8 cellular contexts compared by ENCODE assay signal in the genomic region with DNA sequence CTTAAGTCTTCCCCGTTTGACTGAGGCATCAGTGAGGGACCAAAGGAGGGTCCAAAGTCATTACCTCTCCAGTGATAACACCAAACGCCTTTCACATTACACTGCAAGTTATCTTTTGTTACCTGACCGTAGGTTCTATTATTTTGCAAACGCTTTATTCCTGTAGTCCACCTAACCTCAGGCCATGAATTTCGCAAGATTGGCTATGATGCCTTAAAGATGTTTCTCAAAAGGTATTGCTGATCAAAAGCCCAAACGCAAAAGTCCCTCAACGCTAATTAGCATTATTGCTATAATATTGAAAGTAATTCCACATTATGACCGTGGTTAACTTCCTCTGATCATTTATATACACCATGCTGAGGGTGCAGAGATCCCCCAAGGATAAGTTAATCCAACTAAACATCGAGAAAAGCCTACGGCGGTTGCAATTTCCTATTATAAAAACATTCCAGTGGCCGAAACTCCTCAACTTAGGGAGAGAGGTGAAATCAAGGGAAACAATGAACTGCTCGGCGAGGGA. TPM values are rescaled to one million over a fixed set of nuclear protein-coding genes. Genes with fewer than 3 reads are reported as not detected.
A peak's percentile ranks its signal among the peaks of the same experiment; 100 is the strongest.
DNase-seq lines count a peak whose midpoint lies in the region; ATAC-seq and TF ChIP-seq lines count a peak whose summit lies in the region.

No MANE protein-coding gene starts in this region.

- H3K4me1 ChIP-seq in thymus (ENCODE audit: control insufficient read depth, insufficient read depth, low read length), result peaks cover 11% of the 10 kb centered on the region

- DNase-seq in AG09309 (ENCODE audit: low read depth) (no peak), H7 (peak; percentile 38), activated B cell treated with CpG ODN at 0.5 μM for 24 hours (no peak), NCI-H2196 (lab: John Stamatoyannopoulos, UW; ENCODE audit: unreplicated experiment) (no peak), middle frontal gyrus (ENCODE audit: extremely low spot score, low spot score) (no peak)
- DNase-seq in stimulated activated CD4-positive, alpha-beta T cell treated with anti-CD3 and anti-CD28 coated beads, Interleukin-4, amount 100 ng/mL, for 1 hour, result no peak

- TF ChIP-seq CTCF in AG09309 (IDR thresholded peaks at IDR 0.05; ENCODE audit: control insufficient read depth, insufficient read depth, low read depth, low read length, missing control alignments) (no peak), activated B cell treated with CpG ODN at 0.5 μM for 24 hours (IDR thresholded peaks at IDR 0.05) (no peak)

- ATAC-seq in activated B cell treated with CpG ODN at 0.5 μM for 24 hours (ENCODE audit: low read depth), result no peak

- H3K27me3 Mint-ChIP-seq in activated B cell treated with CpG ODN at 0.5 μM for 24 hours, result no peaks in the 10 kb centered on the region

- CTCF ChIA-PET in activated B cell treated with CpG ODN at 0.5 μM for 24 hours (lab: Charles Lee), result no interaction called here

- H3K4me1 Mint-ChIP-seq in activated B cell treated with CpG ODN at 0.5 μM for 24 hours, result peaks cover 18% of the 10 kb centered on the region

- POLR2A ChIA-PET in activated B cell treated with CpG ODN at 0.5 μM for 24 hours (lab: Charles Lee), result interaction anchor here (0.9 to 1.1 kb wide), 2 partner anchors 63 to 139 kb away, joined by 3 to 10 read pairs; partner anchors contain the start of gene HNRNPH3

- H3K36me3 ChIP-seq in H7 (replicated peaks; ENCODE audit: control insufficient read depth, insufficient read depth, low read length) (peaks cover 12% of the 10 kb centered on the region), thymus (ENCODE audit: control insufficient read depth, insufficient read depth) (peaks cover 11% of the 10 kb centered on the region)

- H3K27me3 ChIP-seq in H7 (ENCODE audit: control insufficient read depth, insufficient read depth, low read length) (no peaks in the 10 kb centered on the region), thymus (ENCODE audit: control insufficient read depth, insufficient read depth) (no peaks in the 10 kb centered on the region)

- WGBS in thymus, result 2% methylated on average over 14 of the region's 14 CpGs

- H3K36me3 Mint-ChIP-seq in activated B cell treated with CpG ODN at 0.5 μM for 24 hours (ENCODE audit: low read depth), result peaks cover 7% of the 10 kb centered on the region

- H3K9me3 Mint-ChIP-seq in activated B cell treated with CpG ODN at 0.5 μM for 24 hours, result no peaks in the 10 kb centered on the region

- H3K4me3 Mint-ChIP-seq in activated B cell treated with CpG ODN at 0.5 μM for 24 hours, result peak overlapping the region; percentile 99

- H3K27ac Mint-ChIP-seq in activated B cell treated with CpG ODN at 0.5 μM for 24 hours, result no peak overlapping the region

- intact Hi-C loops in activated B cell treated with CpG ODN at 0.5 μM for 24 hours (cut with micrococcal nuclease), result loop anchor here (1.0 kb wide), 2 partner anchors 56 to 64 kb away; partner anchors contain the start of genes RUFY2 and SLC25A16

- no peak overlapping the region for H3K27ac ChIP-seq in thymus (ENCODE audit: low read depth)

- H3K9me3 ChIP-seq in iPS-18c (ENCODE audit: control insufficient read depth, insufficient read depth, low read length), result no peaks in the 10 kb centered on the region
- H3K9me3 ChIP-seq in thymus (ENCODE audit: control insufficient read depth), result no peaks in the 10 kb centered on the region

- H3K4me3 ChIP-seq in AG09309 (ENCODE audit: control insufficient read depth, low read depth, low read length) (peak overlapping the region; percentile 62), H7 (ENCODE audit: insufficient read depth, low read depth, low read length) (peak overlapping the region; percentile 84), iPS-18c (ENCODE audit: insufficient read depth, low read depth, low read length) (peak overlapping the region; percentile 93), thymus (ENCODE audit: low read length) (peak overlapping the region; percentile 74)

RNA-seq across cellular contexts. Expression of gene DNA2, which starts 0.6 kb away (rescaled TPM):
- total RNA-seq in H7 (2014; rRNA removed; shearing (Covaris generic)), result 39.4 and 48.0 TPM in 2 replicates
- total RNA-seq in activated B cell treated with CpG ODN at 0.5 μM for 24 hours, result 6.6 and 8.1 TPM in 2 replicates
- polyA plus RNA-seq in thymus, result 3.5 TPM

RNA-seq across cellular contexts. Expression of gene SLC25A16, which starts 56.2 kb away (rescaled TPM):
- total RNA-seq in H7 (2014; rRNA removed; shearing (Covaris generic)), result 5.1 and 5.4 TPM in 2 replicates
- total RNA-seq in activated B cell treated with CpG ODN at 0.5 μM for 24 hours, result 16.1 and 22.9 TPM in 2 replicates
- 12.8 TPM for polyA plus RNA-seq in thymus
